Comparison of ENCODE assay signal across 19 cellular contexts in genomic region chr10:67816719-67817118, GRCh38. TPM values are rescaled to one million over a fixed set of nuclear protein-coding genes. Genes with fewer than 3 reads are reported as not detected.
DNase-seq lines count a peak whose midpoint lies in the region; ATAC-seq, FAIRE-seq and TF ChIP-seq lines count a peak whose summit lies in the region.
"Had no signal": no experiment of that assay in that cellular context is flagged by ENCODE, and none has a peak within 500 bp of the region (broad histone marks: within the 10 kb centered on the region; RNA-seq: fewer than 3 reads in every experiment).

No MANE protein-coding gene starts in this region.

- H3K36me3 Mint-ChIP-seq in activated CD8-positive, alpha-beta memory T cell treated with anti-CD3 and anti-CD28 coated beads, Interleukin-2, amount 10 ng/mL, durations not matched to agents 7 days and 5 days = peaks cover 24% of the 10 kb centered on the region
- no peaks in the 10 kb centered on the region for H3K36me3 Mint-ChIP-seq in CD14-positive monocyte

- CTCF ChIA-PET in activated CD8-positive, alpha-beta memory T cell treated with anti-CD3 and anti-CD28 coated beads, Interleukin-2, amount 10 ng/mL, durations not matched to agents 7 days and 5 days (lab: Charles Lee) = interaction anchor here (1.1 to 2.0 kb wide), 3 partner anchors 14 to 29 kb away, joined by 3 to 10 read pairs (median 3); no protein-coding TSS in a partner anchor
- CTCF ChIA-PET in K562 (lab: Yijun Ruan, JAX; ENCODE audit: low intra/inter-chr PET ratio) = no interaction called here

- H3K4me1 ChIP-seq in K562 (replicated peaks in 1 of 2; ENCODE audit: control insufficient read depth in 2 of 2, insufficient read depth in 2 of 2, low read length in 2 of 2) = no peaks in the 10 kb centered on the region; a peak in 2 of 5 replicates

- no peaks in the 10 kb centered on the region for H3K36me3 ChIP-seq in K562 (ENCODE audit: control insufficient read depth, insufficient read depth, low read length)

- no peaks in the 10 kb centered on the region for H3K9me1 ChIP-seq in K562 (ENCODE audit: control insufficient read depth, insufficient read depth, low read length)

- no peak for ATAC-seq in activated CD8-positive, alpha-beta memory T cell treated with anti-CD3 and anti-CD28 coated beads, Interleukin-2, amount 10 ng/mL, durations not matched to agents 7 days and 5 days
- ATAC-seq in K562 (peak; percentile 19; the same call in 2 of the 3 replicates), GM21447 (IDR thresholded peaks at IDR 0.05; ENCODE audit: unreplicated experiment) (no peak)

- no peaks in the 10 kb centered on the region for H3K27me3 Mint-ChIP-seq in activated CD8-positive, alpha-beta memory T cell treated with anti-CD3 and anti-CD28 coated beads, Interleukin-2, amount 10 ng/mL, durations not matched to agents 7 days and 5 days
- H3K27me3 Mint-ChIP-seq in CD14-positive monocyte (ENCODE audit: low read depth in 3 of 3) = peaks cover 0 to 2% (median 2%) of the 10 kb centered on the region in 3 donors

- no peaks in the 10 kb centered on the region for H3K9me3 Mint-ChIP-seq in activated CD8-positive, alpha-beta memory T cell treated with anti-CD3 and anti-CD28 coated beads, Interleukin-2, amount 10 ng/mL, durations not matched to agents 7 days and 5 days (ENCODE audit: low read depth)
- H3K9me3 Mint-ChIP-seq in CD14-positive monocyte = peaks cover 0 to 4% (median 0%) of the 10 kb centered on the region in 7 donors
- H3K9me3 Mint-ChIP-seq: HFFc6 had no signal

- no peaks in the 10 kb centered on the region for H3K9me3 ChIP-seq in K562 (replicated peaks; ENCODE audit: control insufficient read depth, insufficient read depth, low read depth, low read length)

- in situ Hi-C loops in K562 (cut with MboI) = no loop called here

- intact Hi-C loops in CD14-positive monocyte (cut with micrococcal nuclease) = no loop called here
- intact Hi-C loops in K562 (cut with micrococcal nuclease) = no loop called here

- TF ChIP-seq CTCF in 22Rv1 (IDR thresholded peaks at IDR 0.05) = no peak
- no peak for TF ChIP-seq CTCF in CD14-positive monocyte (IDR thresholded peaks at IDR 0.05)
- no peak for TF ChIP-seq CTCF in K562 (IDR thresholded peaks at IDR 0.05 in 2 of 3, conservative IDR thresholded peaks at IDR 0.05 in 1 of 3; ENCODE audit: insufficient read depth in 2 of 3, low read depth in 1 of 3, low read length in 3 of 3)

- TF ChIP-seq EP300 in K562 (IDR thresholded peaks at IDR 0.05; ENCODE audit: low read length) = no peak

- no peak overlapping the region for H3K4me3 ChIP-seq in K562

- 44% methylated on average over 4 of the region's 4 CpGs for WGBS in K562 (ENCODE audit: insufficient coverage, low coverage, missing lambda C conversion rate)

- FAIRE-seq in K562 (lab: Jason Lieb, UNC) = no peak

- no TSS peak for BruUV-seq in K562 (replicated peaks; lab: Mats Ljungman, UMichigan)

- no peak for TF ChIP-seq POLR2A in K562 (conservative IDR thresholded peaks at IDR 0.05)

- DNase-seq in activated CD8-positive, alpha-beta memory T cell treated with anti-CD3 and anti-CD28 coated beads, Interleukin-2, amount 10 ng/mL, durations not matched to agents 7 days and 5 days = no peak
- no peak for DNase-seq in activated CD8-positive, alpha-beta memory T cell treated with anti-CD3 and anti-CD28 coated beads, Interleukin-2, amount 50 U/mL, for 4 hours
- no peak for DNase-seq in CD14-positive monocyte (ENCODE audit: low spot score)
- no peak for DNase-seq in K562 (ENCODE audit: extremely low read depth in 1 of 4, low spot score in 3 of 4)
- DNase-seq in foreskin melanocyte = no peak
- DNase-seq in stimulated activated CD8-positive, alpha-beta memory T cell treated with anti-CD3 and anti-CD28 coated beads, Interleukin-4, amount 100 ng/mL, for 48 hours = no peak
- DNase-seq: AML-193, H7, HFFc6, KG1, MV-4-11, NCI-H1694 treated with DMSO at 0.1 percent for 48 hours, NCI-H524, NCI-H82, OCI-M1, SIG-M5 had no signal

- peaks cover 22% of the 10 kb centered on the region for H3K4me1 Mint-ChIP-seq in activated CD8-positive, alpha-beta memory T cell treated with anti-CD3 and anti-CD28 coated beads, Interleukin-2, amount 10 ng/mL, durations not matched to agents 7 days and 5 days
- no peaks in the 10 kb centered on the region for H3K4me1 Mint-ChIP-seq in CD14-positive monocyte

- H3K27ac Mint-ChIP-seq in activated CD8-positive, alpha-beta memory T cell treated with anti-CD3 and anti-CD28 coated beads, Interleukin-2, amount 10 ng/mL, durations not matched to agents 7 days and 5 days = peak overlapping the region; percentile 47
- peak overlapping the region in 4 of 7 donors; percentile 2 to 80 (median 32) for H3K27ac Mint-ChIP-seq in CD14-positive monocyte
- H3K27ac Mint-ChIP-seq: HFFc6 had no signal

- H3K4me2 ChIP-seq in K562 (ENCODE audit: insufficient read depth, low read length) = no peak overlapping the region

- no peaks in the 10 kb centered on the region for H3K27me3 ChIP-seq in K562 (ENCODE audit: control insufficient read depth in 2 of 2, insufficient read depth in 2 of 2, low read length in 2 of 2)

- TF ChIP-seq RAD21 in K562 (CRISPR knock-in tag; conservative IDR thresholded peaks at IDR 0.05 in 1 of 2, IDR thresholded peaks at IDR 0.05 in 1 of 2) = no peak

- no peak overlapping the region for H3K9ac ChIP-seq in K562 (ENCODE audit: insufficient read depth in 1 of 2, low read depth in 2 of 2, low read length in 2 of 2)

- H2AFZ ChIP-seq in K562 (ENCODE audit: low read depth, low read length) = no peak overlapping the region

- no peak overlapping the region for H3K4me3 Mint-ChIP-seq in activated CD8-positive, alpha-beta memory T cell treated with anti-CD3 and anti-CD28 coated beads, Interleukin-2, amount 10 ng/mL, durations not matched to agents 7 days and 5 days
- no peak overlapping the region for H3K4me3 Mint-ChIP-seq in CD14-positive monocyte
- H3K4me3 Mint-ChIP-seq: HFFc6 had no signal

- POLR2A ChIA-PET in K562 (lab: Yijun Ruan, JAX) = interaction anchor here (0.5 kb wide), 2 partner anchors 418 to 1098 kb away, joined by 3 read pairs; no protein-coding TSS in a partner anchor

- no peaks in the 10 kb centered on the region; the same call in 1 of the 3 replicates for H3K79me2 ChIP-seq in K562 (ENCODE audit: control insufficient read depth, insufficient read depth, low read length)

- no peaks in the 10 kb centered on the region for H4K20me1 ChIP-seq in K562 (replicated peaks; ENCODE audit: control insufficient read depth, insufficient read depth, low read length)

- H3K27ac ChIP-seq in 22Rv1 (peak overlapping the region; percentile 72), K562 (ENCODE audit: extremely low read depth, low read depth, low read length) (no peak overlapping the region)
- H3K27ac ChIP-seq: C4-2B had no signal

TF ChIP-seq in K562, 482 proteins besides CTCF, POLR2A, EP300 and RAD21 (continues in another document):
- TF ChIP-seq EHMT2 (IDR thresholded peaks at IDR 0.05) (no peak), THRAP3 (IDR thresholded peaks at IDR 0.05; ENCODE audit: borderline replicate concordance) (no peak), MCM7 (IDR thresholded peaks at IDR 0.05) (no peak), ZNF436 (CRISPR knock-in tag; IDR thresholded peaks at IDR 0.05) (no peak), MLX (CRISPR knock-in tag; conservative IDR thresholded peaks at IDR 0.05) (no peak), THRA (IDR thresholded peaks at IDR 0.05) (no peak), SP2 (IDR thresholded peaks at IDR 0.05; ENCODE audit: extremely low read depth, low read depth, low read length, poor library complexity, severe bottlenecking) (no peak)

RNA-seq across cellular contexts. Expression of gene DNAJC12, which starts 21.3 kb away (rescaled TPM):
- total RNA-seq in activated CD8-positive, alpha-beta memory T cell treated with anti-CD3 and anti-CD28 coated beads, Interleukin-2, amount 10 ng/mL, durations not matched to agents 7 days and 5 days = 10 to 100 TPM in 1 of 2 experiments, 1 to 10 TPM in 1; 8.8 to 40.8 TPM
- polyA plus RNA-seq in CD14-positive monocyte (not detected), K562 (2011; rRNA removed) (7.4 and 7.7 TPM in 2 replicates), K562 (2014; fragmentation: Illumina TruSeq; extraction: Trizol) (88.4 and 90.9 TPM in 2 replicates), K562 (2014; fragmentation: Nextera tagmentation; extraction: Ambion mirVana) (10 to 100 TPM; 92.2 to 95.9 TPM), K562 (2014; rRNA removed) (54.4 and 74.3 TPM in 2 replicates)
- total RNA-seq in K562 (2011; cell fraction: chromatin; rRNA removed; ENCODE audit: low replicate concordance) = 1.6 and 6.8 TPM in 2 replicates
- total RNA-seq in K562 (2011; cell fraction: nucleolus; rRNA removed) = 1.7 and 2.5 TPM in 2 replicates
- total RNA-seq in K562 (2011; cell fraction: nucleoplasm; rRNA removed) = 2.4 and 4.7 TPM in 2 replicates
- total RNA-seq in K562 (2014; rRNA removed) (41.6 and 46.5 TPM in 2 replicates), K562 (2014; rRNA removed; fragmentation: Illumina TruSeq; extraction: Trizol) (68.5 and 79.7 TPM in 2 replicates), K562 (2015; rRNA removed; fragmentation: Illumina TruSeq; extraction: Trizol) (32.3 and 34.4 TPM in 2 replicates), K562 (2021) (37.0 and 42.4 TPM in 2 replicates)
- polyA plus RNA-seq in K562 (2011; cell fraction: cytosol; rRNA removed) = 1.1 and 3.8 TPM in 2 replicates
- 0.51 and 1.2 TPM in 2 replicates for polyA plus RNA-seq in K562 (2011; cell fraction: nucleus; rRNA removed)
- polyA plus RNA-seq in K562 (2012) = 30.3 and 94.1 TPM in 2 replicates
- 1.9 and 3.2 TPM in 2 replicates for polyA minus RNA-seq in K562 (2011; rRNA and poly(A)+ RNA removed)
- polyA minus RNA-seq in K562 (2011; cell fraction: cytosol; rRNA and poly(A)+ RNA removed) = 1.7 and 2.1 TPM in 2 replicates
- 0.40 and 1.1 TPM in 2 replicates for polyA minus RNA-seq in K562 (2011; cell fraction: nucleus; rRNA and poly(A)+ RNA removed)
